1 cellular context compared by ENCODE assay signal in the genomic region with DNA sequence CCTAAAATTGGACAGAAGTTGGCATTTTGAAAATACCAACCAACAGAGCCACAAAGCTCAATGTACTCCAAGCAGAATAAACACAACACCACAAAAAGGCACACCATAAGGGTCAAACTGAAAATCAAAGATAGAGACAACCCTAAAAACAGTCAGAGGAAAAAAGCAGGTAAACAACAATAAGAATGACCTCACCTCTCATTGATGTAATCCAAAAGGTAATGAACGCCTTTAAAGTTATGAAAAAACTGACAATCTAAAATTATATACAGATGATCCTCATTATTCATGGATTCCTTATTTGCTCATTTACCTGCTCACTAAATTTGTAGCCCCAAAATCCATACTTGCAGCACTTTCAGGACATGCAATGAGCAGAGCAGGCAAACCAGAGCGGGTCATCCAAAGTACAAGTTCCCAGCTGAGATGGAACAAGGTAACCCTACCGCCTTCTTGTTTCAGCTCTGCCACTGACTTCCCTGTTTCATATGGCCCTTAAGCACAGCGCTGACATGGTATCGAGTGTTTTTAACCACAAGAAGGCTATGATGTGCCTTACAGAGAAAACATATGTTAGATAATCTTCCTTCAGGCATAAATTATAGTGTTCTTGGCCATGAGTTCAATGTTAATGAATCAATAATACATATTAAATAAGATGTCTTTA.
TF ChIP-seq lines count a peak whose summit lies in the region.

No MANE protein-coding gene starts in this region.

TF ChIP-seq in GM12878, 131 proteins besides CTCF, POLR2A, EP300 and RAD21 (continued from another document and continues in another):
- TF ChIP-seq, protein P1, sequence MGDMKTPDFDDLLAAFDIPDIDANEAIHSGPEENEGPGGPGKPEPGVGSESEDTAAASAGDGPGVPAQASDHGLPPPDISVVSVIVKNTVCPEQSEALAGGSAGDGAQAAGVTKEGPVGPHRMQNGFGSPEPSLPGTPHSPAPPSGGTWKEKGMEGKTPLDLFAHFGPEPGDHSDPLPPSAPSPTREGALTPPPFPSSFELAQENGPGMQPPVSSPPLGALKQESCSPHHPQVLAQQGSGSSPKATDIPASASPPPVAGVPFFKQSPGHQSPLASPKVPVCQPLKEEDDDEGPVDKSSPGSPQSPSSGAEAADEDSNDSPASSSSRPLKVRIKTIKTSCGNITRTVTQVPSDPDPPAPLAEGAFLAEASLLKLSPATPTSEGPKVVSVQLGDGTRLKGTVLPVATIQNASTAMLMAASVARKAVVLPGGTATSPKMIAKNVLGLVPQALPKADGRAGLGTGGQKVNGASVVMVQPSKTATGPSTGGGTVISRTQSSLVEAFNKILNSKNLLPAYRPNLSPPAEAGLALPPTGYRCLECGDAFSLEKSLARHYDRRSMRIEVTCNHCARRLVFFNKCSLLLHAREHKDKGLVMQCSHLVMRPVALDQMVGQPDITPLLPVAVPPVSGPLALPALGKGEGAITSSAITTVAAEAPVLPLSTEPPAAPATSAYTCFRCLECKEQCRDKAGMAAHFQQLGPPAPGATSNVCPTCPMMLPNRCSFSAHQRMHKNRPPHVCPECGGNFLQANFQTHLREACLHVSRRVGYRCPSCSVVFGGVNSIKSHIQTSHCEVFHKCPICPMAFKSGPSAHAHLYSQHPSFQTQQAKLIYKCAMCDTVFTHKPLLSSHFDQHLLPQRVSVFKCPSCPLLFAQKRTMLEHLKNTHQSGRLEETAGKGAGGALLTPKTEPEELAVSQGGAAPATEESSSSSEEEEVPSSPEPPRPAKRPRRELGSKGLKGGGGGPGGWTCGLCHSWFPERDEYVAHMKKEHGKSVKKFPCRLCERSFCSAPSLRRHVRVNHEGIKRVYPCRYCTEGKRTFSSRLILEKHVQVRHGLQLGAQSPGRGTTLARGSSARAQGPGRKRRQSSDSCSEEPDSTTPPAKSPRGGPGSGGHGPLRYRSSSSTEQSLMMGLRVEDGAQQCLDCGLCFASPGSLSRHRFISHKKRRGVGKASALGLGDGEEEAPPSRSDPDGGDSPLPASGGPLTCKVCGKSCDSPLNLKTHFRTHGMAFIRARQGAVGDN (IDR thresholded peaks at IDR 0.05), result no peak
- TF ChIP-seq NR2F1 (conservative IDR thresholded peaks at IDR 0.05) (peak; percentile 22; the same call in 1 of the 2 replicates), BRCA1 (IDR thresholded peaks at IDR 0.05; ENCODE audit: low read depth, low read length) (no peak), HDAC6 (IDR thresholded peaks at IDR 0.05; ENCODE audit: unreplicated experiment) (no peak), EED (IDR thresholded peaks at IDR 0.05; ENCODE audit: low read depth) (peak; percentile 73), PAX8 (IDR thresholded peaks at IDR 0.05) (no peak), DPF2 (IDR thresholded peaks at IDR 0.05) (no peak), IRF4 (IDR thresholded peaks at IDR 0.05; ENCODE audit: low read depth, low read length) (no peak), RUNX3 (IDR thresholded peaks at IDR 0.05; ENCODE audit: low read length) (peak; percentile 94), TAF1 (IDR thresholded peaks at IDR 0.05; ENCODE audit: borderline replicate concordance, low read depth, low read length) (no peak), SIN3A (IDR thresholded peaks at IDR 0.05; ENCODE audit: low read depth, low read length) (no peak), KDM1A (IDR thresholded peaks at IDR 0.05; ENCODE audit: borderline replicate concordance) (no peak), PML (IDR thresholded peaks at IDR 0.05; ENCODE audit: low read length) (no peak), IKZF2 (IDR thresholded peaks at IDR 0.05) (peak; percentile 46 to 73; a peak in 3 of 4 replicates), SMC3 (IDR thresholded peaks at IDR 0.05; ENCODE audit: borderline replicate concordance, low read length) (no peak), CBFB (IDR thresholded peaks at IDR 0.05; ENCODE audit: low read depth) (0 out of 2 replicates have a peak, but pooled peaks have one; percentile 36), NFIC (IDR thresholded peaks at IDR 0.05; ENCODE audit: low read depth, low read length) (0 out of 2 replicates have a peak, but pooled peaks have one; percentile 48), ATF7 (IDR thresholded peaks at IDR 0.05; ENCODE audit: low read depth) (peak; percentile 54), ETV6 (conservative IDR thresholded peaks at IDR 0.05 in 1 of 2, IDR thresholded peaks at IDR 0.05 in 1 of 2; ENCODE audit: borderline replicate concordance in 1 of 2, low read depth in 1 of 2) (peak in 1 of 2 experiments; percentile 18; a peak in 1 of 4 replicates), WRNIP1 (IDR thresholded peaks at IDR 0.05; ENCODE audit: borderline replicate concordance, low read depth, low read length) (no peak), ZNF217 (IDR thresholded peaks at IDR 0.05) (no peak), MTA2 (IDR thresholded peaks at IDR 0.05; ENCODE audit: low read depth) (peak; percentile 44; the same call in 1 of the 2 replicates), ZNF592 (IDR thresholded peaks at IDR 0.05) (no peak), IKZF1 (conservative IDR thresholded peaks at IDR 0.05) (peak; percentile 35; the same call in 1 of the 2 replicates), TCF3 (IDR thresholded peaks at IDR 0.05; ENCODE audit: borderline replicate concordance, insufficient read depth, low read depth, low read length) (no peak), STAT1 (conservative IDR thresholded peaks at IDR 0.05) (no peak), GABPA (IDR thresholded peaks at IDR 0.05; ENCODE audit: low read depth) (no peak), SMARCA5 (IDR thresholded peaks at IDR 0.05) (0 out of 2 replicates have a peak, but pooled peaks have one; percentile 32)
- TF ChIP-seq, protein P2, sequence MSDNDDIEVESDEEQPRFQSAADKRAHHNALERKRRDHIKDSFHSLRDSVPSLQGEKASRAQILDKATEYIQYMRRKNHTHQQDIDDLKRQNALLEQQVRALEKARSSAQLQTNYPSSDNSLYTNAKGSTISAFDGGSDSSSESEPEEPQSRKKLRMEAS (IDR thresholded peaks at IDR 0.05; ENCODE audit: low read depth, low read length), result no peak
- TF ChIP-seq, protein P3, sequence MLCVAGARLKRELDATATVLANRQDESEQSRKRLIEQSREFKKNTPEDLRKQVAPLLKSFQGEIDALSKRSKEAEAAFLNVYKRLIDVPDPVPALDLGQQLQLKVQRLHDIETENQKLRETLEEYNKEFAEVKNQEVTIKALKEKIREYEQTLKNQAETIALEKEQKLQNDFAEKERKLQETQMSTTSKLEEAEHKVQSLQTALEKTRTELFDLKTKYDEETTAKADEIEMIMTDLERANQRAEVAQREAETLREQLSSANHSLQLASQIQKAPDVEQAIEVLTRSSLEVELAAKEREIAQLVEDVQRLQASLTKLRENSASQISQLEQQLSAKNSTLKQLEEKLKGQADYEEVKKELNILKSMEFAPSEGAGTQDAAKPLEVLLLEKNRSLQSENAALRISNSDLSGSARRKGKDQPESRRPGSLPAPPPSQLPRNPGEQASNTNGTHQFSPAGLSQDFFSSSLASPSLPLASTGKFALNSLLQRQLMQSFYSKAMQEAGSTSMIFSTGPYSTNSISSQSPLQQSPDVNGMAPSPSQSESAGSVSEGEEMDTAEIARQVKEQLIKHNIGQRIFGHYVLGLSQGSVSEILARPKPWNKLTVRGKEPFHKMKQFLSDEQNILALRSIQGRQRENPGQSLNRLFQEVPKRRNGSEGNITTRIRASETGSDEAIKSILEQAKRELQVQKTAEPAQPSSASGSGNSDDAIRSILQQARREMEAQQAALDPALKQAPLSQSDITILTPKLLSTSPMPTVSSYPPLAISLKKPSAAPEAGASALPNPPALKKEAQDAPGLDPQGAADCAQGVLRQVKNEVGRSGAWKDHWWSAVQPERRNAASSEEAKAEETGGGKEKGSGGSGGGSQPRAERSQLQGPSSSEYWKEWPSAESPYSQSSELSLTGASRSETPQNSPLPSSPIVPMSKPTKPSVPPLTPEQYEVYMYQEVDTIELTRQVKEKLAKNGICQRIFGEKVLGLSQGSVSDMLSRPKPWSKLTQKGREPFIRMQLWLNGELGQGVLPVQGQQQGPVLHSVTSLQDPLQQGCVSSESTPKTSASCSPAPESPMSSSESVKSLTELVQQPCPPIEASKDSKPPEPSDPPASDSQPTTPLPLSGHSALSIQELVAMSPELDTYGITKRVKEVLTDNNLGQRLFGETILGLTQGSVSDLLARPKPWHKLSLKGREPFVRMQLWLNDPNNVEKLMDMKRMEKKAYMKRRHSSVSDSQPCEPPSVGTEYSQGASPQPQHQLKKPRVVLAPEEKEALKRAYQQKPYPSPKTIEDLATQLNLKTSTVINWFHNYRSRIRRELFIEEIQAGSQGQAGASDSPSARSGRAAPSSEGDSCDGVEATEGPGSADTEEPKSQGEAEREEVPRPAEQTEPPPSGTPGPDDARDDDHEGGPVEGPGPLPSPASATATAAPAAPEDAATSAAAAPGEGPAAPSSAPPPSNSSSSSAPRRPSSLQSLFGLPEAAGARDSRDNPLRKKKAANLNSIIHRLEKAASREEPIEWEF (IDR thresholded peaks at IDR 0.05; ENCODE audit: insufficient replicate concordance, low read depth, low read length), result no peak
- TF ChIP-seq, protein P4, sequence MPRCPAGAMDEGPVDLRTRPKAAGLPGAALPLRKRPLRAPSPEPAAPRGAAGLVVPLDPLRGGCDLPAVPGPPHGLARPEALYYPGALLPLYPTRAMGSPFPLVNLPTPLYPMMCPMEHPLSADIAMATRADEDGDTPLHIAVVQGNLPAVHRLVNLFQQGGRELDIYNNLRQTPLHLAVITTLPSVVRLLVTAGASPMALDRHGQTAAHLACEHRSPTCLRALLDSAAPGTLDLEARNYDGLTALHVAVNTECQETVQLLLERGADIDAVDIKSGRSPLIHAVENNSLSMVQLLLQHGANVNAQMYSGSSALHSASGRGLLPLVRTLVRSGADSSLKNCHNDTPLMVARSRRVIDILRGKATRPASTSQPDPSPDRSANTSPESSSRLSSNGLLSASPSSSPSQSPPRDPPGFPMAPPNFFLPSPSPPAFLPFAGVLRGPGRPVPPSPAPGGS (IDR thresholded peaks at IDR 0.05; ENCODE audit: borderline replicate concordance, insufficient read depth, low read depth, low read length, poor library complexity, severe bottlenecking), result no peak
- TF ChIP-seq, protein P5, sequence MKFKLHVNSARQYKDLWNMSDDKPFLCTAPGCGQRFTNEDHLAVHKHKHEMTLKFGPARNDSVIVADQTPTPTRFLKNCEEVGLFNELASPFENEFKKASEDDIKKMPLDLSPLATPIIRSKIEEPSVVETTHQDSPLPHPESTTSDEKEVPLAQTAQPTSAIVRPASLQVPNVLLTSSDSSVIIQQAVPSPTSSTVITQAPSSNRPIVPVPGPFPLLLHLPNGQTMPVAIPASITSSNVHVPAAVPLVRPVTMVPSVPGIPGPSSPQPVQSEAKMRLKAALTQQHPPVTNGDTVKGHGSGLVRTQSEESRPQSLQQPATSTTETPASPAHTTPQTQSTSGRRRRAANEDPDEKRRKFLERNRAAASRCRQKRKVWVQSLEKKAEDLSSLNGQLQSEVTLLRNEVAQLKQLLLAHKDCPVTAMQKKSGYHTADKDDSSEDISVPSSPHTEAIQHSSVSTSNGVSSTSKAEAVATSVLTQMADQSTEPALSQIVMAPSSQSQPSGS (IDR thresholded peaks at IDR 0.05; ENCODE audit: low read length), result peak; percentile 46; the same call in 1 of the 2 replicates
- TF ChIP-seq, protein P6, sequence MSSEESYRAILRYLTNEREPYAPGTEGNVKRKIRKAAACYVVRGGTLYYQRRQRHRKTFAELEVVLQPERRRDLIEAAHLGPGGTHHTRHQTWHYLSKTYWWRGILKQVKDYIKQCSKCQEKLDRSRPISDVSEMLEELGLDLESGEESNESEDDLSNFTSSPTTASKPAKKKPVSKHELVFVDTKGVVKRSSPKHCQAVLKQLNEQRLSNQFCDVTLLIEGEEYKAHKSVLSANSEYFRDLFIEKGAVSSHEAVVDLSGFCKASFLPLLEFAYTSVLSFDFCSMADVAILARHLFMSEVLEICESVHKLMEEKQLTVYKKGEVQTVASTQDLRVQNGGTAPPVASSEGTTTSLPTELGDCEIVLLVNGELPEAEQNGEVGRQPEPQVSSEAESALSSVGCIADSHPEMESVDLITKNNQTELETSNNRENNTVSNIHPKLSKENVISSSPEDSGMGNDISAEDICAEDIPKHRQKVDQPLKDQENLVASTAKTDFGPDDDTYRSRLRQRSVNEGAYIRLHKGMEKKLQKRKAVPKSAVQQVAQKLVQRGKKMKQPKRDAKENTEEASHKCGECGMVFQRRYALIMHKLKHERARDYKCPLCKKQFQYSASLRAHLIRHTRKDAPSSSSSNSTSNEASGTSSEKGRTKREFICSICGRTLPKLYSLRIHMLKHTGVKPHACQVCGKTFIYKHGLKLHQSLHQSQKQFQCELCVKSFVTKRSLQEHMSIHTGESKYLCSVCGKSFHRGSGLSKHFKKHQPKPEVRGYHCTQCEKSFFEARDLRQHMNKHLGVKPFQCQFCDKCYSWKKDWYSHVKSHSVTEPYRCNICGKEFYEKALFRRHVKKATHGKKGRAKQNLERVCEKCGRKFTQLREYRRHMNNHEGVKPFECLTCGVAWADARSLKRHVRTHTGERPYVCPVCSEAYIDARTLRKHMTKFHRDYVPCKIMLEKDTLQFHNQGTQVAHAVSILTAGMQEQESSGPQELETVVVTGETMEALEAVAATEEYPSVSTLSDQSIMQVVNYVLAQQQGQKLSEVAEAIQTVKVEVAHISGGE (CRISPR knock-in tag; IDR thresholded peaks at IDR 0.05), result no peak
